Comparison of ENCODE assay signal across 8 cellular contexts in the genomic region with DNA sequence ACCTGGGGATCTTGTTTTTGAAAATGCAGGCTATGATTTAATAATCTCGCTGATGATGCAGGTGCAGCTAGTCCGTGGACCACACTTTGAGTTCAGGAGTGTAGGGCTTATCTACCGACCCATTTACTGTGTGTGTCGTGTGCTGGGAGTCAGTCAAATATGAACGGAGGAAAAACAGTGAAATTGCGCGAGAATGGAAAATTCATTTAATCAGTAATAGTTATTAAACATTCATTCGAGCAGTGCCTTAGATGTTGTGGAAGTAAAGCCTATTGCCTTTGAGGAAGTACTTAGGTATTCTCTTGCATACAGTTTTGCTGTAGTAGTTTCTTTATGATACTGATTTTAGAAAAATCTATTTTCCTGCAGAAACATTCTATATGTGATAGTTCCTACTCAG. TPM values are rescaled to one million over a fixed set of nuclear protein-coding genes. Genes with fewer than 3 reads are reported as not detected.
DNase-seq lines count a peak whose midpoint lies in the region; ATAC-seq, FAIRE-seq and TF ChIP-seq lines count a peak whose summit lies in the region.

No MANE protein-coding gene starts in this region.

- H3K9me3 ChIP-seq in HUES48 (ENCODE audit: control insufficient read depth, insufficient read depth, low read length): no peaks in the 10 kb centered on the region
- H3K9me3 ChIP-seq in mucosa of descending colon: no peaks in the 10 kb centered on the region

- in situ Hi-C loops in ACHN (cut with HindIII; ENCODE audit: low pct_ligation_motif_present, low pct_unique_long_range_greater_than_20kb, low sequenced_read_pairs): no loop called here
- in situ Hi-C loops in brain microvascular endothelial cell (cut with HindIII; ENCODE audit: low pct_ligation_motif_present, low sequenced_read_pairs): no loop called here

- H3K4me1 ChIP-seq in HUES48 (ENCODE audit: control insufficient read depth, insufficient read depth, low read length): peaks cover 28% of the 10 kb centered on the region
- H3K4me1 ChIP-seq in mucosa of descending colon (ENCODE audit: low read depth): peaks cover 21% of the 10 kb centered on the region

- FAIRE-seq in GM12892 (lab: Jason Lieb, UNC): no peak
- FAIRE-seq in frontal cortex (lab: Jason Lieb, UNC): no peak

- ATAC-seq in mucosa of descending colon: no peak

- TF ChIP-seq CTCF in brain microvascular endothelial cell (IDR thresholded peaks at IDR 0.05; ENCODE audit: low read depth, low read length, missing control alignments) (no peak), mucosa of descending colon (IDR thresholded peaks at IDR 0.05) (no peak)

- H3K36me3 ChIP-seq in HUES48 (ENCODE audit: control insufficient read depth, insufficient read depth, low read length) (no peaks in the 10 kb centered on the region), brain microvascular endothelial cell (replicated peaks) (no peaks in the 10 kb centered on the region), mucosa of descending colon (ENCODE audit: low read depth) (no peaks in the 10 kb centered on the region)

- peak; percentile 35 for DNase-seq in ACHN
- DNase-seq in brain microvascular endothelial cell: no peak
- no peak for DNase-seq in mucosa of descending colon
- no peak for DNase-seq in NCI-H226
- DNase-seq in GM12892 (ENCODE audit: insufficient read length): no peak
- no peak for DNase-seq in frontal cortex (ENCODE audit: low spot score in 2 of 2)
- DNase-seq in T-helper 9 cell: no peak

- no peaks in the 10 kb centered on the region for H3K27me3 ChIP-seq in HUES48 (ENCODE audit: control insufficient read depth, insufficient read depth, low read length)
- H3K27me3 ChIP-seq in brain microvascular endothelial cell (replicated peaks): no peaks in the 10 kb centered on the region

- TF ChIP-seq POLR2A in GM12892 (IDR thresholded peaks at IDR 0.05; ENCODE audit: low read depth, low read length): no peak

- H3K4me3 ChIP-seq in HUES48 (ENCODE audit: low read depth, low read length): peak overlapping the region; percentile 96
- peak overlapping the region; percentile 99 for H3K4me3 ChIP-seq in brain microvascular endothelial cell (ENCODE audit: low read depth, low read length)
- peak overlapping the region; percentile 65 for H3K4me3 ChIP-seq in mucosa of descending colon

- H3K27ac ChIP-seq in HUES48 (ENCODE audit: low read depth, low read length) (no peak overlapping the region), brain microvascular endothelial cell (peak overlapping the region; percentile 94)

- H3K9ac ChIP-seq in HUES48 (ENCODE audit: low read depth, low read length): peak overlapping the region; percentile 54

- intact Hi-C loops in mucosa of descending colon (cut with DNase I, micrococcal nuclease): no loop called here

RNA-seq across cellular contexts. Expression of a gene that starts 0.7 kb away (rescaled TPM):
- total RNA-seq in mucosa of descending colon: 10 to 100 TPM in 1 of 3 donors, 1 to 10 TPM in 2; 4.5 to 10.0 (median 5.4) TPM
- polyA plus RNA-seq in GM12892 (2012; ENCODE audit: missing spikeins): 4.8 TPM
- 53.0 TPM for total RNA-seq in frontal cortex
